ENCODE assay signal across 8 cellular contexts in the genomic region with DNA sequence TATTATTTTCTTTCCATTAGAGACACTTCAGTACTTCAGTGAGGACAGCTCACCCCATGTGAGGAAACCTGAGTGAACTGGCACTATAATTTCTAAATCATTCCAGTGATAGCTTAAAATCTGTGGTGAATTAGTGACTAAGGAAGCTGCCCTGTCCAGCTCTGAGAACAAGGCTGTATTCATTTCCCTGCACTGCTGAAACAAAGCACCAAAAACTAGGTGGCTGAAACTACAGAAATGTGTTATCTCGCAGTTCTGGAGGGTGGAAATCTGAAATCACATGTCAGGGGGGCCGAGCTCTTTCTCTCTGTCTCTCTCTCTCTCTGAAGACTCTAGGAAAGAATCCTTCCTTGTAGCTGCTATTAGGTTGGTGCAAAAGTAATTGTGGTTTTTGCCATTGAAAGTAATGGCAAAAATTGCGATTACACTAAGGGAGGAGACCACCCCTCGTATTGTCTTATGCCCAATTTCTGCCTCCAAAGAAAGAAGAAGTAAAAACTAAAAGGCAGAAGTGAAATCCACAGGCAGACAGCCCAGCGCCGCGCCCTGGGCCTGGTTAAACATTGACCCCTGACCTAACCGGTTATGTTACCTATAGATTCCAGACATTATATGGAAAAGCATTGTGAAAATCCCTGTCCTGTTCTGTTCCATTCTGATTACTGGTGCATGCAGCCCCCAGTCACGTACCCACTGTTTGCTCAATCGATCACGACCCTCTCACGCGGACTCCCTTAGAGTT.
DNase-seq lines count a peak whose midpoint lies in the region; ATAC-seq and TF ChIP-seq lines count a peak whose summit lies in the region.
"Not testable (repeated sequence)": the region's sequence is repeated elsewhere in the genome, so short reads cannot be mapped to it uniquely, and the experiment has no call there.

No MANE protein-coding gene starts in this region.

- WGBS in body of pancreas, 2 donors = 33 to 42% methylated on average over 13 of the region's 13 CpGs

- H3K4me1 ChIP-seq in body of pancreas = not testable (repeated sequence)

- H3K9me3 ChIP-seq in body of pancreas = not testable (repeated sequence)

- H3K9me3 Mint-ChIP-seq in stimulated activated naive B cell treated with anti-CD40 and anti-IgM and Interleukin-4, amounts not matched to agents 10 μg/mL and 1 μg/mL and 100 μg/mL, for 72 hours = not testable (repeated sequence)

- not testable (repeated sequence) for TF ChIP-seq CTCF in body of pancreas (IDR thresholded peaks at IDR 0.05)

- not testable (repeated sequence) for TF ChIP-seq POLR2A in body of pancreas (IDR thresholded peaks at IDR 0.05)

- peak; percentile 80 for ATAC-seq in GM19025 (IDR thresholded peaks at IDR 0.05; ENCODE audit: low read depth, unreplicated experiment)
- ATAC-seq in GM21423 (IDR thresholded peaks at IDR 0.05; ENCODE audit: unreplicated experiment) = peak; percentile 83
- ATAC-seq in HG02678 (IDR thresholded peaks at IDR 0.05; ENCODE audit: unreplicated experiment) = peak; percentile 93
- peak; percentile 61 for ATAC-seq in HG03108 (IDR thresholded peaks at IDR 0.05; ENCODE audit: unreplicated experiment)
- peak; percentile 63 for ATAC-seq in body of pancreas
- peak; percentile 51 for ATAC-seq in stimulated activated naive B cell treated with anti-CD40 and anti-IgM and Interleukin-4, amounts not matched to agents 10 μg/mL and 1 μg/mL and 100 μg/mL, for 72 hours (replicated peaks)

- H3K27ac ChIP-seq in body of pancreas = peak overlapping the region in 2 of 4 donors; percentile 24 to 40

- not testable (repeated sequence) for H3K27me3 Mint-ChIP-seq in stimulated activated naive B cell treated with anti-CD40 and anti-IgM and Interleukin-4, amounts not matched to agents 10 μg/mL and 1 μg/mL and 100 μg/mL, for 72 hours

- H3K4me1 Mint-ChIP-seq in stimulated activated naive B cell treated with anti-CD40 and anti-IgM and Interleukin-4, amounts not matched to agents 10 μg/mL and 1 μg/mL and 100 μg/mL, for 72 hours = not testable (repeated sequence)

- H3K27me3 ChIP-seq in body of pancreas = not testable (repeated sequence)

- not testable (repeated sequence) for H3K36me3 Mint-ChIP-seq in stimulated activated naive B cell treated with anti-CD40 and anti-IgM and Interleukin-4, amounts not matched to agents 10 μg/mL and 1 μg/mL and 100 μg/mL, for 72 hours

- H3K4me3 Mint-ChIP-seq in stimulated activated naive B cell treated with anti-CD40 and anti-IgM and Interleukin-4, amounts not matched to agents 10 μg/mL and 1 μg/mL and 100 μg/mL, for 72 hours = not testable (repeated sequence)

- not testable (repeated sequence) for H3K36me3 ChIP-seq in body of pancreas (replicated peaks in 1 of 2; ENCODE audit: insufficient read depth in 1 of 2, low read depth in 2 of 2)

- not testable (repeated sequence) for H3K4me3 ChIP-seq in body of pancreas

- not testable (repeated sequence) for H3K27ac Mint-ChIP-seq in stimulated activated naive B cell treated with anti-CD40 and anti-IgM and Interleukin-4, amounts not matched to agents 10 μg/mL and 1 μg/mL and 100 μg/mL, for 72 hours

- DNase-seq in DMS53 treated with DMSO at 0.1 percent for 48 hours (lab: John Stamatoyannopoulos, UW; ENCODE audit: unreplicated experiment) (peak; percentile 0), LoVo (ENCODE audit: low spot score) (peak; percentile 16)
- DNase-seq in body of pancreas; stimulated activated naive B cell treated with anti-CD40 and anti-IgM and Interleukin-4, amounts not matched to agents 10 μg/mL and 1 μg/mL and 100 μg/mL, for 72 hours: not testable (repeated sequence)

- intact Hi-C loops in body of pancreas (cut with DNase I) = not testable (repeated sequence)
